14 cellular contexts compared by ENCODE assay signal in genomic region chr3:117435481-117435880, GRCh38.
"Had no signal": no experiment of that assay in that cellular context is flagged by ENCODE, and none has a peak within 500 bp of the region (broad histone marks: within the 10 kb centered on the region; RNA-seq: fewer than 3 reads in every experiment).

No MANE protein-coding gene starts in this region.

- DNase-seq: cortex of kidney; head of caudate nucleus; mucosa of descending colon; naive B cell; pancreas; right lobe of liver; small intestine; stimulated activated CD4-positive, alpha-beta T cell treated with anti-CD3 and anti-CD28 coated beads, Interleukin-15, amount 100 ng/mL, for 24 hours; stimulated activated CD4-positive, alpha-beta T cell treated with anti-CD3 and anti-CD28 coated beads, Interleukin-2, amount 100 ng/mL, for 48 hours; stimulated activated naive CD4-positive, alpha-beta T cell; stimulated activated naive CD8-positive, alpha-beta T cell treated with anti-CD3 and anti-CD28 coated beads, Interleukin-15, amount 100 ng/mL, for 72 hours; transverse colon had no signal

- ATAC-seq: left lobe of liver; mucosa of descending colon; natural killer cell treated with Interleukin-12 subunit alpha and Interleukin-12 subunit beta and Interleukin-15 and Interleukin-18, amount 100 ng/mL, for 72 hours; pancreas; right lobe of liver; stimulated activated naive CD8-positive, alpha-beta T cell treated with anti-CD3 and anti-CD28 coated beads, Interleukin-15, amount 100 ng/mL, for 72 hours had no signal
